In genomic region chr1:6587261-6588005, GRCh38 we compare ENCODE assay signal across 8 cellular contexts. TPM values are rescaled to one million over a fixed set of nuclear protein-coding genes. Genes with fewer than 3 reads are reported as not detected.
DNase-seq lines count a peak whose midpoint lies in the region; ATAC-seq and TF ChIP-seq lines count a peak whose summit lies in the region.
"Had no signal": no experiment of that assay in that cellular context is flagged by ENCODE, and none has a peak within 500 bp of the region (broad histone marks: within the 10 kb centered on the region; RNA-seq: fewer than 3 reads in every experiment).

No MANE protein-coding gene starts in this region.

- H3K9ac ChIP-seq in H9 (ENCODE audit: extremely low read depth, insufficient read length, low read length) (no peak overlapping the region), muscle layer of colon (ENCODE audit: low read length) (no peak overlapping the region)

- in situ Hi-C loops in GM13977 (cut with MboI; ENCODE audit: low pct_unique_long_range_greater_than_20kb, low sequenced_read_pairs, unreplicated experiment) = no loop called here

- no peaks in the 10 kb centered on the region for H3K23me2 ChIP-seq in H9 (ENCODE audit: insufficient read length, low read depth, low read length, poor library complexity, severe bottlenecking)

- H3K27ac Mint-ChIP-seq in H9 = peak overlapping the region in 2 of 3 experiments; percentile 77 to 92; a peak in 2 of 7 replicates
- peak overlapping the region; percentile 54 for H3K27ac Mint-ChIP-seq in activated naive CD8-positive, alpha-beta T cell treated with anti-CD3 and anti-CD28 coated beads, Interleukin-2, amount 50 U/mL, for 24 hours
- H3K27ac Mint-ChIP-seq in activated T-helper 1 cell treated with anti-CD3 and anti-CD28 coated beads, Interleukin-12 subunit alpha, Interleukin-12 subunit beta, Interleukin-2, Interleukin-4 antibody, amounts not matched to agents 30 ng/mL and 10 ng/mL and 1 ng/mL, durations not matched to agents 14 hours and 24 hours and 36 hours = no peak overlapping the region
- H3K27ac Mint-ChIP-seq: activated T-helper 17 cell treated with anti-CD3 and anti-CD28 coated beads, Interleukin-2, amount 50 U/mL, for 72 hours had no signal

- no peak for ATAC-seq in activated naive CD8-positive, alpha-beta T cell treated with anti-CD3 and anti-CD28 coated beads, Interleukin-2, amount 50 U/mL, for 24 hours
- ATAC-seq in GM21515 (IDR thresholded peaks at IDR 0.05; ENCODE audit: unreplicated experiment) = no peak
- ATAC-seq: activated T-helper 17 cell treated with anti-CD3 and anti-CD28 coated beads, Interleukin-2, amount 50 U/mL, for 72 hours had no signal

- H3K4ac ChIP-seq in H9 (ENCODE audit: low read depth, low read length) = no peak overlapping the region

- intact Hi-C loops in activated T-helper 1 cell treated with anti-CD3 and anti-CD28 coated beads, Interleukin-12 subunit alpha, Interleukin-12 subunit beta, Interleukin-2, Interleukin-4 antibody, amounts not matched to agents 30 ng/mL and 10 ng/mL and 1 ng/mL, durations not matched to agents 14 hours and 24 hours and 36 hours (cut with micrococcal nuclease) = no loop called here

- no peak overlapping the region for H4K8ac ChIP-seq in H9 (replicated peaks; ENCODE audit: insufficient read length, low read depth, low read length)

- H3T11ph ChIP-seq in H9 (ENCODE audit: low read length) = no peak overlapping the region

- H3K56ac ChIP-seq in H9 (ENCODE audit: insufficient read length, low read depth, low read length) = no peak overlapping the region

- H3K9me3 ChIP-seq in H9 (ENCODE audit: control insufficient read depth, low read depth, low read length) = no peaks in the 10 kb centered on the region
- no peaks in the 10 kb centered on the region for H3K9me3 ChIP-seq in muscle layer of colon (ENCODE audit: low read length)

- H2BK5ac ChIP-seq in H9 (ENCODE audit: insufficient read length, low read length) = no peak overlapping the region

- no peaks in the 10 kb centered on the region for H3K79me1 ChIP-seq in H9 (ENCODE audit: insufficient read depth, low read depth, low read length, poor library complexity, severe bottlenecking)

- H3K18ac ChIP-seq in H9 (ENCODE audit: insufficient read length, low read depth, low read length) = no peak overlapping the region

- H2BK15ac ChIP-seq in H9 (ENCODE audit: low read depth, low read length) = no peak overlapping the region

- H3K4me1 ChIP-seq in H9 (ENCODE audit: insufficient read depth, low read length) (no peaks in the 10 kb centered on the region), muscle layer of colon (ENCODE audit: insufficient read depth, low read length) (peaks cover 16% of the 10 kb centered on the region)

- no peak overlapping the region for H2BK120ac ChIP-seq in H9 (ENCODE audit: low read depth, low read length, poor library complexity, severe bottlenecking)

- no peak overlapping the region for H2BK20ac ChIP-seq in H9 (ENCODE audit: low read depth, low read length, poor library complexity, severe bottlenecking)

- no CpG with 5 or more reads among the region's 13 CpGs for WGBS in H9 (ENCODE audit: extremely low coverage, insufficient read length, low lambda C conversion rate)

- DNase-seq in H9 = no peak
- no peak for DNase-seq in activated naive CD8-positive, alpha-beta T cell treated with anti-CD3 and anti-CD28 coated beads, Interleukin-2, amount 50 U/mL, for 24 hours
- DNase-seq in GM13977 (ENCODE audit: low spot score) = no peak
- no peak for DNase-seq in activated T-helper 1 cell treated with anti-CD3 and anti-CD28 coated beads, Interleukin-12 subunit alpha, Interleukin-12 subunit beta, Interleukin-2, Interleukin-4 antibody, amounts not matched to agents 30 ng/mL and 10 ng/mL and 1 ng/mL, durations not matched to agents 14 hours and 24 hours and 36 hours (ENCODE audit: low spot score)
- DNase-seq: NCI-H524 treated with DMSO at 0.1 percent for 48 hours had no signal

- no peak overlapping the region for H3K4me3 ChIP-seq in muscle layer of colon (ENCODE audit: low read depth in 1 of 2, low read length in 2 of 2)

- no peak overlapping the region; the same call in 1 of the 2 replicates for H3K14ac ChIP-seq in H9 (ENCODE audit: insufficient read depth, low read length)

- no peak overlapping the region for H2BK12ac ChIP-seq in H9 (ENCODE audit: insufficient read length, low read depth, low read length)

- no peak overlapping the region for H4K91ac ChIP-seq in H9 (ENCODE audit: insufficient read length, low read depth, low read length)

- no peak overlapping the region for H3K4me2 ChIP-seq in H9 (ENCODE audit: insufficient read depth, insufficient read length, low read length)

- H3K9me3 Mint-ChIP-seq in H9 = no peaks in the 10 kb centered on the region
- no peaks in the 10 kb centered on the region for H3K9me3 Mint-ChIP-seq in activated naive CD8-positive, alpha-beta T cell treated with anti-CD3 and anti-CD28 coated beads, Interleukin-2, amount 50 U/mL, for 24 hours
- no peaks in the 10 kb centered on the region for H3K9me3 Mint-ChIP-seq in activated T-helper 1 cell treated with anti-CD3 and anti-CD28 coated beads, Interleukin-12 subunit alpha, Interleukin-12 subunit beta, Interleukin-2, Interleukin-4 antibody, amounts not matched to agents 30 ng/mL and 10 ng/mL and 1 ng/mL, durations not matched to agents 14 hours and 24 hours and 36 hours
- H3K9me3 Mint-ChIP-seq: activated T-helper 17 cell treated with anti-CD3 and anti-CD28 coated beads, Interleukin-2, amount 50 U/mL, for 72 hours had no signal

- H2AK5ac ChIP-seq in H9 (ENCODE audit: insufficient read length, low read length) = no peak overlapping the region

- no peak overlapping the region for H4K5ac ChIP-seq in H9 (ENCODE audit: insufficient read length, low read depth, low read length)

- H2AFZ ChIP-seq in H9 (ENCODE audit: low read length) = no peak overlapping the region

- H3K27ac ChIP-seq in H9 (ENCODE audit: insufficient read length, low read depth, low read length) = no peak overlapping the region
- peak overlapping the region; percentile 48 for H3K27ac ChIP-seq in muscle layer of colon (ENCODE audit: low read depth, low read length)

- H3K4me1 Mint-ChIP-seq in H9 = peaks cover 0 to 3% of the 10 kb centered on the region in 2 experiments; a peak in 1 of 4 replicates
- H3K4me1 Mint-ChIP-seq in activated naive CD8-positive, alpha-beta T cell treated with anti-CD3 and anti-CD28 coated beads, Interleukin-2, amount 50 U/mL, for 24 hours = peaks cover 9% of the 10 kb centered on the region
- peaks cover 12% of the 10 kb centered on the region for H3K4me1 Mint-ChIP-seq in activated T-helper 1 cell treated with anti-CD3 and anti-CD28 coated beads, Interleukin-12 subunit alpha, Interleukin-12 subunit beta, Interleukin-2, Interleukin-4 antibody, amounts not matched to agents 30 ng/mL and 10 ng/mL and 1 ng/mL, durations not matched to agents 14 hours and 24 hours and 36 hours (ENCODE audit: low read depth)

- H4K20me1 ChIP-seq in H9 (ENCODE audit: control insufficient read depth, insufficient read depth, insufficient read length) = no peaks in the 10 kb centered on the region

- TF ChIP-seq CTCF in H9 (conservative IDR thresholded peaks at IDR 0.05) (no peak), GM13977 (IDR thresholded peaks at IDR 0.05; ENCODE audit: extremely low read depth, insufficient read depth, missing control alignments) (no peak)

- no peak overlapping the region; a peak in 1 of 5 replicates for H3K4me3 Mint-ChIP-seq in H9
- no peak overlapping the region for H3K4me3 Mint-ChIP-seq in activated naive CD8-positive, alpha-beta T cell treated with anti-CD3 and anti-CD28 coated beads, Interleukin-2, amount 50 U/mL, for 24 hours
- no peak overlapping the region for H3K4me3 Mint-ChIP-seq in activated T-helper 1 cell treated with anti-CD3 and anti-CD28 coated beads, Interleukin-12 subunit alpha, Interleukin-12 subunit beta, Interleukin-2, Interleukin-4 antibody, amounts not matched to agents 30 ng/mL and 10 ng/mL and 1 ng/mL, durations not matched to agents 14 hours and 24 hours and 36 hours
- H3K4me3 Mint-ChIP-seq: activated T-helper 17 cell treated with anti-CD3 and anti-CD28 coated beads, Interleukin-2, amount 50 U/mL, for 72 hours had no signal

- no peaks in the 10 kb centered on the region for H3K27me3 ChIP-seq in H9 (ENCODE audit: insufficient read depth, low read length)
- H3K27me3 ChIP-seq in muscle layer of colon (ENCODE audit: control insufficient read depth in 1 of 2, insufficient read depth in 2 of 2, low read length in 2 of 2) = no peaks in the 10 kb centered on the region

- no peak overlapping the region for H3K23ac ChIP-seq in H9 (ENCODE audit: insufficient read length, low read depth, low read length)

- peaks cover 9 to 37% (median 30%) of the 10 kb centered on the region in 3 experiments; a peak in 6 of 7 replicates for H3K36me3 Mint-ChIP-seq in H9 (ENCODE audit: insufficient read depth in 1 of 3, low read depth in 3 of 3)
- H3K36me3 Mint-ChIP-seq in activated naive CD8-positive, alpha-beta T cell treated with anti-CD3 and anti-CD28 coated beads, Interleukin-2, amount 50 U/mL, for 24 hours (ENCODE audit: low read depth) = peaks cover 10% of the 10 kb centered on the region
- H3K36me3 Mint-ChIP-seq in activated T-helper 1 cell treated with anti-CD3 and anti-CD28 coated beads, Interleukin-12 subunit alpha, Interleukin-12 subunit beta, Interleukin-2, Interleukin-4 antibody, amounts not matched to agents 30 ng/mL and 10 ng/mL and 1 ng/mL, durations not matched to agents 14 hours and 24 hours and 36 hours (ENCODE audit: low read depth) = peaks cover 3% of the 10 kb centered on the region

- no peaks in the 10 kb centered on the region for H3K27me3 Mint-ChIP-seq in H9 (ENCODE audit: low read depth)
- no peaks in the 10 kb centered on the region for H3K27me3 Mint-ChIP-seq in activated naive CD8-positive, alpha-beta T cell treated with anti-CD3 and anti-CD28 coated beads, Interleukin-2, amount 50 U/mL, for 24 hours
- H3K27me3 Mint-ChIP-seq in activated T-helper 1 cell treated with anti-CD3 and anti-CD28 coated beads, Interleukin-12 subunit alpha, Interleukin-12 subunit beta, Interleukin-2, Interleukin-4 antibody, amounts not matched to agents 30 ng/mL and 10 ng/mL and 1 ng/mL, durations not matched to agents 14 hours and 24 hours and 36 hours (ENCODE audit: insufficient read depth) = no peaks in the 10 kb centered on the region
- H3K27me3 Mint-ChIP-seq: activated T-helper 17 cell treated with anti-CD3 and anti-CD28 coated beads, Interleukin-2, amount 50 U/mL, for 72 hours had no signal

- H3K79me2 ChIP-seq in H9 (ENCODE audit: insufficient read depth, low read length) = no peaks in the 10 kb centered on the region

- H3K36me3 ChIP-seq in muscle layer of colon (ENCODE audit: insufficient read depth, low read length) = peaks cover 52% of the 10 kb centered on the region

RNA-seq across cellular contexts. Expression of gene ZBTB48, which starts 7.6 kb away (rescaled TPM):
- total RNA-seq in H9 (2021) = 30.3 and 33.2 TPM in 2 replicates
- total RNA-seq in activated T-helper 1 cell treated with anti-CD3 and anti-CD28 coated beads, Interleukin-12 subunit alpha, Interleukin-12 subunit beta, Interleukin-2, Interleukin-4 antibody, amounts not matched to agents 30 ng/mL and 10 ng/mL and 1 ng/mL, durations not matched to agents 14 hours and 24 hours and 36 hours = 34.5 and 35.7 TPM in 2 replicates

RNA-seq across cellular contexts. Expression of gene KLHL21, which starts 15.2 kb away (rescaled TPM):
- 31.9 and 32.7 TPM in 2 replicates for total RNA-seq in H9 (2021)
- total RNA-seq in activated T-helper 1 cell treated with anti-CD3 and anti-CD28 coated beads, Interleukin-12 subunit alpha, Interleukin-12 subunit beta, Interleukin-2, Interleukin-4 antibody, amounts not matched to agents 30 ng/mL and 10 ng/mL and 1 ng/mL, durations not matched to agents 14 hours and 24 hours and 36 hours = 27.8 and 28.1 TPM in 2 replicates

RNA-seq across cellular contexts. Expression of gene PHF13, which starts 26.1 kb away (rescaled TPM):
- 55.8 and 56.4 TPM in 2 replicates for total RNA-seq in H9 (2021)
- 18.8 and 19.5 TPM in 2 replicates for total RNA-seq in activated T-helper 1 cell treated with anti-CD3 and anti-CD28 coated beads, Interleukin-12 subunit alpha, Interleukin-12 subunit beta, Interleukin-2, Interleukin-4 antibody, amounts not matched to agents 30 ng/mL and 10 ng/mL and 1 ng/mL, durations not matched to agents 14 hours and 24 hours and 36 hours

RNA-seq across cellular contexts. Expression of gene TAS1R1, which starts 32.3 kb away (rescaled TPM):
- not detected in 2 replicates for total RNA-seq in H9 (2021)
- total RNA-seq in activated T-helper 1 cell treated with anti-CD3 and anti-CD28 coated beads, Interleukin-12 subunit alpha, Interleukin-12 subunit beta, Interleukin-2, Interleukin-4 antibody, amounts not matched to agents 30 ng/mL and 10 ng/mL and 1 ng/mL, durations not matched to agents 14 hours and 24 hours and 36 hours = not detected in 2 replicates
- total RNA-seq: activated T-helper 17 cell treated with anti-CD3 and anti-CD28 coated beads, Interleukin-2, amount 50 U/mL, for 72 hours had no signal

RNA-seq across cellular contexts. Expression of gene NOL9, which starts 33.1 kb away (rescaled TPM):
- 49.4 and 50.4 TPM in 2 replicates for total RNA-seq in H9 (2021)
- total RNA-seq in activated T-helper 1 cell treated with anti-CD3 and anti-CD28 coated beads, Interleukin-12 subunit alpha, Interleukin-12 subunit beta, Interleukin-2, Interleukin-4 antibody, amounts not matched to agents 30 ng/mL and 10 ng/mL and 1 ng/mL, durations not matched to agents 14 hours and 24 hours and 36 hours = 50.4 and 58.9 TPM in 2 replicates
